Comparison of ENCODE assay signal across 24 cellular contexts in the genomic region with DNA sequence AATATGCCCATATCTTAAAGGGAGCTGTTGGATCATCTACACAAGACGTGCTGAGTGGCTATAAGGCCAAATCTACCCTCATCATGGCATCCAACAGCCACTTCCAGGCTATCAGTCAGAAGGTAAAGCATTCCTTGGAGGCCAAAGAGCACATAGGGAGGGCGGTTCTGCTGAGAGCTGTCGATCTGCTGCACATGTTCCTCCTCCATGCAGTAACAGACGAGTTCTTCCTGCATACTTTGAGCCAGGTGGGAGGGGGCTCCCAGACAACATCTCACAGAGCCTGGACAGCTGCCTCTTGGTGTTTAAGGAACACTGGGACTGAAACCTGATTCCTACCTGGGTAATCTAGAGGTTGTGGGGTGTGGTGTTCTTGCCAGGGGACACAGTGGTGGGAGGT.
DNase-seq lines count a peak whose midpoint lies in the region; ATAC-seq, FAIRE-seq and TF ChIP-seq lines count a peak whose summit lies in the region.
"Had no signal": no experiment of that assay in that cellular context is flagged by ENCODE, and none has a peak within 500 bp of the region (broad histone marks: within the 10 kb centered on the region; RNA-seq: fewer than 3 reads in every experiment).

No MANE protein-coding gene starts in this region.

- H3K36me3 ChIP-seq in K562 (ENCODE audit: control insufficient read depth, insufficient read depth, low read length), result no peaks in the 10 kb centered on the region
- no peaks in the 10 kb centered on the region for H3K36me3 ChIP-seq in spleen
- H3K36me3 ChIP-seq: BLaER1 had no signal

- peak; percentile 35 for DNase-seq in NCI-H748 (lab: John Stamatoyannopoulos, UW; ENCODE audit: unreplicated experiment)
- no peak for DNase-seq in NCI-H748 treated with DMSO at 0.1 percent for 48 hours (lab: John Stamatoyannopoulos, UW)
- DNase-seq in K562 (ENCODE audit: extremely low read depth in 1 of 4, low spot score in 3 of 4), result no peak
- DNase-seq in left kidney (ENCODE audit: low read depth, low spot score), result peak; percentile 65
- DNase-seq in spleen, result no peak
- no peak for DNase-seq in NCI-H446 treated with DMSO at 0.1 percent for 48 hours (lab: John Stamatoyannopoulos, UW)
- no peak for DNase-seq in T1000 (lab: John Stamatoyannopoulos, UW)
- DNase-seq: 8988T; CD4-positive, alpha-beta T cell; DMS53; H9; HFFc6; NCI-H1048; NCI-H1417; NCI-H1694; NCI-H2081; NCI-H2171 treated with DMSO at 0.1 percent for 48 hours; NCI-H345; SHP77; T-helper 1 cell had no signal

- no peak overlapping the region for H3K4me2 ChIP-seq in K562 (ENCODE audit: insufficient read depth, low read length)
- H3K4me2 ChIP-seq: BLaER1 had no signal

- in situ Hi-C loops in K562 (cut with MboI), result no loop called here

- peak overlapping the region; percentile 28; the same call in 1 of the 2 replicates for H2AFZ ChIP-seq in K562 (ENCODE audit: low read depth, low read length)

- CTCF ChIA-PET in K562 (lab: Yijun Ruan, JAX; ENCODE audit: low intra/inter-chr PET ratio), result no interaction called here

- TF ChIP-seq RAD21 in K562 (CRISPR knock-in tag; conservative IDR thresholded peaks at IDR 0.05 in 1 of 2, IDR thresholded peaks at IDR 0.05 in 1 of 2), result no peak

- FAIRE-seq in K562 (lab: Jason Lieb, UNC), result no peak

- H3K27ac ChIP-seq in K562 (ENCODE audit: extremely low read depth, low read depth, low read length), result no peak overlapping the region
- H3K27ac ChIP-seq in spleen, result peak overlapping the region in 7 of 8 donors; percentile 22 to 87 (median 82)
- H3K27ac ChIP-seq: BLaER1, RWPE1 had no signal

- H3K79me2 ChIP-seq in K562 (ENCODE audit: control insufficient read depth, insufficient read depth, low read length), result no peaks in the 10 kb centered on the region

- H3K4me1 ChIP-seq in K562 (replicated peaks in 1 of 2; ENCODE audit: control insufficient read depth in 2 of 2, insufficient read depth in 2 of 2, low read length in 2 of 2) (peaks cover 0 to 15% of the 10 kb centered on the region in 2 experiments; a peak in 3 of 5 replicates), spleen (peaks cover 0 to 21% (median 6%) of the 10 kb centered on the region in 6 donors)
- H3K4me1 ChIP-seq: BLaER1 had no signal

- peaks cover 19 to 32% of the 10 kb centered on the region in 2 experiments for H3K27me3 ChIP-seq in K562 (ENCODE audit: control insufficient read depth in 2 of 2, insufficient read depth in 2 of 2, low read length in 2 of 2)
- no peaks in the 10 kb centered on the region for H3K27me3 ChIP-seq in spleen (replicated peaks in 1 of 7)
- H3K27me3 ChIP-seq: BLaER1 had no signal

- POLR2A ChIA-PET in K562 (lab: Yijun Ruan, JAX), result interaction anchor here (0.5 to 1.3 kb wide), 3 partner anchors 9 to 51 kb away, joined by 3 to 6 read pairs (median 4); no protein-coding TSS in a partner anchor

- intact Hi-C loops in K562 (cut with micrococcal nuclease) (no loop called here), spleen (cut with DNase I; ENCODE audit: low total_unique reads) (no loop called here)

- H3K4me3 ChIP-seq in K562, result no peak overlapping the region
- H3K4me3 ChIP-seq in spleen, result no peak overlapping the region
- H3K4me3 ChIP-seq: BLaER1 had no signal

- TF ChIP-seq CTCF in K562 (IDR thresholded peaks at IDR 0.05 in 2 of 3, conservative IDR thresholded peaks at IDR 0.05 in 1 of 3; ENCODE audit: insufficient read depth in 2 of 3, low read depth in 1 of 3, low read length in 3 of 3), result no peak
- TF ChIP-seq CTCF in spleen (IDR thresholded peaks at IDR 0.05 in 8 of 11, conservative IDR thresholded peaks at IDR 0.05 in 3 of 11), result no peak

- ATAC-seq in K562 (peak; percentile 38), HG02885 (IDR thresholded peaks at IDR 0.05; ENCODE audit: poor library complexity, unreplicated experiment) (no peak)
- ATAC-seq: Panc1 had no signal

- BruUV-seq in K562 (replicated peaks; lab: Mats Ljungman, UMichigan), result no TSS peak

- H3K9me3 ChIP-seq in K562 (replicated peaks; ENCODE audit: control insufficient read depth, insufficient read depth, low read depth, low read length) (no peaks in the 10 kb centered on the region), spleen (no peaks in the 10 kb centered on the region)
- H3K9me3 ChIP-seq: BLaER1 had no signal

- no peak overlapping the region for H3K9ac ChIP-seq in K562 (ENCODE audit: insufficient read depth in 1 of 2, low read depth in 2 of 2, low read length in 2 of 2)
- H3K9ac ChIP-seq: BLaER1 had no signal

- TF ChIP-seq POLR2A in K562 (conservative IDR thresholded peaks at IDR 0.05) (no peak), spleen (IDR thresholded peaks at IDR 0.05) (no peak)

- 27% methylated on average over 4 of the region's 4 CpGs for WGBS in K562 (ENCODE audit: insufficient coverage, low coverage, missing lambda C conversion rate)
- WGBS in spleen, 5 donors, result 76 to 90% (median 84%) methylated on average over 1 to 4 of the region's 4 CpGs

- no peak for TF ChIP-seq EP300 in K562 (IDR thresholded peaks at IDR 0.05; ENCODE audit: low read length)

- no peaks in the 10 kb centered on the region for H3K9me1 ChIP-seq in K562 (ENCODE audit: control insufficient read depth, insufficient read depth, low read length)

- no peaks in the 10 kb centered on the region for H4K20me1 ChIP-seq in K562 (replicated peaks; ENCODE audit: control insufficient read depth, insufficient read depth, low read length)
- H4K20me1 ChIP-seq: BLaER1 had no signal

TF ChIP-seq in K562, 482 proteins besides CTCF, POLR2A, EP300 and RAD21:
- no peak for TF ChIP-seq KLF13 (tag; IDR thresholded peaks at IDR 0.05; ENCODE audit: borderline replicate concordance, low read depth)
- TF ChIP-seq L3MBTL2 (IDR thresholded peaks at IDR 0.05), result 0 out of 2 replicates have a peak, but pooled peaks have one; percentile 21

Comparison
In these comparisons a context has a peak if more than half of its experiments do, and no peak if none do; other contexts are left out.
1. DNase-seq: peak in NCI-H748 (single experiment) and left kidney (single experiment); none in NCI-H748 treated with DMSO at 0.1 percent for 48 hours (single experiment), K562 (0 of 4), spleen (single experiment), NCI-H446 treated with DMSO at 0.1 percent for 48 hours (single experiment) and T1000 (single experiment).